In genomic region chr6:159134701-159135364, GRCh38 we compare ENCODE assay signal across 8 cellular contexts. TPM values are rescaled to one million over a fixed set of nuclear protein-coding genes. Genes with fewer than 3 reads are reported as not detected.
DNase-seq lines count a peak whose midpoint lies in the region; ATAC-seq and TF ChIP-seq lines count a peak whose summit lies in the region.

No MANE protein-coding gene starts in this region.

- no peak overlapping the region for H3K27ac ChIP-seq in SJCRH30
- no peak overlapping the region for H3K27ac ChIP-seq in uterus

- peaks cover 24% of the 10 kb centered on the region for H3K4me1 ChIP-seq in SJCRH30
- no peaks in the 10 kb centered on the region for H3K4me1 ChIP-seq in uterus

- H3K9me3 ChIP-seq in SJCRH30 (replicated peaks) (no peaks in the 10 kb centered on the region), uterus (no peaks in the 10 kb centered on the region)

- no peak for TF ChIP-seq POLR2A in uterus (IDR thresholded peaks at IDR 0.05)

- no peaks in the 10 kb centered on the region for H3K36me3 ChIP-seq in SJCRH30
- H3K36me3 ChIP-seq in uterus = no peaks in the 10 kb centered on the region

- DNase-seq in COLO829 (ENCODE audit: low spot score) = peak; percentile 50
- no peak for DNase-seq in LNCaP clone FGC (ENCODE audit: low read depth)
- DNase-seq in SJCRH30 = peak; percentile 60 to 82
- peak; percentile 57 for DNase-seq in activated effector memory CD4-positive, alpha-beta T cell treated with Interleukin-2 at 50 U/mL for 16 hours
- DNase-seq in globus pallidus (ENCODE audit: low spot score) = peak; percentile 77
- peak; percentile 82 for DNase-seq in pons (ENCODE audit: low spot score)
- DNase-seq in uterus = peak; percentile 27 to 38

- peak; percentile 72 for TF ChIP-seq CTCF in LNCaP clone FGC (IDR thresholded peaks at IDR 0.05; ENCODE audit: control insufficient read depth, extremely low read depth, insufficient read depth)
- TF ChIP-seq CTCF in uterus (IDR thresholded peaks at IDR 0.05) = peak; percentile 74 to 81 (median 77)

- ATAC-seq in GM19468 (IDR thresholded peaks at IDR 0.05; ENCODE audit: extremely low read depth, unreplicated experiment) = peak; percentile 62

- intact Hi-C loops in uterus (cut with DNase I; ENCODE audit: low total_unique reads) = no loop called here

- H3K4me3 ChIP-seq in LNCaP clone FGC (ENCODE audit: low read depth, low read length) (no peak overlapping the region), SJCRH30 (no peak overlapping the region), uterus (no peak overlapping the region)

- H3K27me3 ChIP-seq in SJCRH30 (no peaks in the 10 kb centered on the region; the same call in 1 of the 2 replicates), uterus (no peaks in the 10 kb centered on the region)

RNA-seq across cellular contexts. Expression of gene FNDC1, which starts 34.4 kb away (rescaled TPM):
- total RNA-seq in SJCRH30 (2014; rRNA removed; shearing (Covaris generic)) = not detected in 2 replicates
- total RNA-seq in uterus = 10 to 100 TPM in 1 of 4 donors, under 1 TPM in 2, not detected in 1; 0.26 to 28.1 (median 0.55) TPM
